Comparison of ENCODE assay signal across 8 cellular contexts in the genomic region with DNA sequence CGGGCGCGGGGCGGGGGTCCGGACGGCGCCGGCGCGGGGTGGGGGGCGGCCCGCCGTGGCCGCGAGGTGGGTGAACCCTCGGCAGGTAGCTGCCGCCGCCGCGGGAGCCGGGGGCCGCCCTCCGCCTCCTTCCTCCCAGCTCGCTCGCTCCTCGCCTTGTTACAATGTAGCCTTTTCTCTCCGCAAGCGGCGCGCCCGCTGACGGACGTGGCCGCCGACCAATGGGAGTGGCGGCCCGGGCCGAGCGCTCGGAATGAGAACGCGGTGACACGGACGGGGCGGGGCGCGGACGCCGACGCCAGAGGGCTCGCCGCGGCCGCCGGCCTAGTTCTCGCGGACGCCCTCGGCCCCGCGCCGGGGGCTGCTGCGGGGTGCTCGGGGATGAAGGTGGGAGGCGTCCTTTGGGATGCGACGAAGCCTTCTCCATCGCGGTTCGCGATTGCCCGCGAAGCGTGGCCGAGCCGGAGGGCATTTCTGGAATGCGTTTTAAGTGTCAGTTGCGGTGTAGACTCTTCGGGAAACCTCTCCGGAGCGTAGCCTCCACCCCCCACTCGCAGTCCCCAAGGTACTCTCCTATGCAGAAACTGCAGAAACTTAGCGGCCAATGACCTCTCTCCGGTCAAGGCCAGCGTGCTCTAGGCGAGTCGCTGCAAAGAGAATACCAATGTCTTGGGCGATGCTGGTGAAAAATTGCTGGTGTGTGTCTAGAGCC. TPM values are rescaled to one million over a fixed set of nuclear protein-coding genes. Genes with fewer than 3 reads are reported as not detected.
DNase-seq lines count a peak whose midpoint lies in the region; ATAC-seq and TF ChIP-seq lines count a peak whose summit lies in the region.

No MANE protein-coding gene starts in this region.

- H3K27ac ChIP-seq in temporal lobe (ENCODE audit: low read depth, low read length): peak overlapping the region; percentile 75

- H3K4me3 Mint-ChIP-seq in activated naive CD8-positive, alpha-beta T cell treated with anti-CD3 and anti-CD28 coated beads for 36 hours: peak overlapping the region; percentile 88
- H3K4me3 Mint-ChIP-seq in glutamatergic neuron (ENCODE audit: unreplicated experiment): peak overlapping the region; percentile 91

- H3K9me3 Mint-ChIP-seq in activated naive CD8-positive, alpha-beta T cell treated with anti-CD3 and anti-CD28 coated beads for 36 hours: peaks cover 1% of the 10 kb centered on the region
- peaks cover 11% of the 10 kb centered on the region for H3K9me3 Mint-ChIP-seq in glutamatergic neuron (ENCODE audit: unreplicated experiment)

- peak; percentile 76 for DNase-seq in GM12864 (ENCODE audit: low read depth)
- DNase-seq in NCI-H1105 treated with DMSO at 0.1 percent for 48 hours (lab: John Stamatoyannopoulos, UW): peak; percentile 89
- peak; percentile 81 for DNase-seq in SKM-1 (lab: John Stamatoyannopoulos, UW; ENCODE audit: unreplicated experiment)
- peak; percentile 96 for DNase-seq in activated naive CD8-positive, alpha-beta T cell treated with anti-CD3 and anti-CD28 coated beads for 36 hours
- DNase-seq in glutamatergic neuron: peak; percentile 95
- peak; percentile 83 for DNase-seq in omental fat pad (ENCODE audit: low spot score)

- ATAC-seq in HG02678 (IDR thresholded peaks at IDR 0.05; ENCODE audit: unreplicated experiment) (peak; percentile 98), omental fat pad (ENCODE audit: low FRiP score) (peak; percentile 96)

- peak overlapping the region; percentile 64 for H3K4me3 ChIP-seq in GM12864 (ENCODE audit: low read depth, low read length)

- H3K27ac Mint-ChIP-seq in activated naive CD8-positive, alpha-beta T cell treated with anti-CD3 and anti-CD28 coated beads for 36 hours: peak overlapping the region; percentile 25
- peak overlapping the region; percentile 59 for H3K27ac Mint-ChIP-seq in glutamatergic neuron (ENCODE audit: unreplicated experiment)

- H3K36me3 Mint-ChIP-seq in activated naive CD8-positive, alpha-beta T cell treated with anti-CD3 and anti-CD28 coated beads for 36 hours: peaks cover 7% of the 10 kb centered on the region
- no peaks in the 10 kb centered on the region for H3K36me3 Mint-ChIP-seq in glutamatergic neuron (ENCODE audit: unreplicated experiment)

- TF ChIP-seq CTCF in GM12864 (IDR thresholded peaks at IDR 0.05; ENCODE audit: low read depth, low read length, missing control alignments): no peak
- no peak for TF ChIP-seq CTCF in glutamatergic neuron (IDR thresholded peaks at IDR 0.05; ENCODE audit: partially characterized antibody, unreplicated experiment)
- no peak for TF ChIP-seq CTCF in omental fat pad (IDR thresholded peaks at IDR 0.05)

- H3K27me3 Mint-ChIP-seq in activated naive CD8-positive, alpha-beta T cell treated with anti-CD3 and anti-CD28 coated beads for 36 hours: peaks cover 31% of the 10 kb centered on the region
- peaks cover 5% of the 10 kb centered on the region for H3K27me3 Mint-ChIP-seq in glutamatergic neuron (ENCODE audit: unreplicated experiment)

- H3K4me1 Mint-ChIP-seq in activated naive CD8-positive, alpha-beta T cell treated with anti-CD3 and anti-CD28 coated beads for 36 hours: peaks cover 26% of the 10 kb centered on the region
- peaks cover 3% of the 10 kb centered on the region for H3K4me1 Mint-ChIP-seq in glutamatergic neuron (ENCODE audit: low read depth, unreplicated experiment)

RNA-seq across cellular contexts. Expression of a gene that starts 0.7 kb away (rescaled TPM):
- total RNA-seq in activated naive CD8-positive, alpha-beta T cell treated with anti-CD3 and anti-CD28 coated beads for 36 hours: 1 to 10 TPM; 4.7 to 4.8 TPM
- total RNA-seq in glutamatergic neuron (ENCODE audit: unreplicated experiment) (7.5 TPM), omental fat pad (10 to 100 TPM in 2 of 4 donors, 1 to 10 TPM in 2; 7.0 to 15.6 (median 10.7) TPM), temporal lobe (8.4 TPM)

Comparison
In these comparisons a context has a peak if more than half of its experiments do, and no peak if none do; other contexts are left out.
1. Peak in every context shown above with its lines: DNase-seq, ATAC-seq, H3K4me3 ChIP-seq and H3K27ac ChIP-seq.